Comparison of ENCODE assay signal across 11 cellular contexts in genomic region chr2:145066151-145066661, GRCh38.
DNase-seq lines count a peak whose midpoint lies in the region; ATAC-seq and TF ChIP-seq lines count a peak whose summit lies in the region.
"Had no signal": no experiment of that assay in that cellular context is flagged by ENCODE, and none has a peak within 500 bp of the region (broad histone marks: within the 10 kb centered on the region; RNA-seq: fewer than 3 reads in every experiment).

No MANE protein-coding gene starts in this region.

- H3K27ac ChIP-seq in caudate nucleus (ENCODE audit: low read depth, low read length), result peak overlapping the region; percentile 94
- H3K27ac ChIP-seq in parathyroid adenoma, result peak overlapping the region; percentile 32
- H3K27ac ChIP-seq in upper lobe of right lung, result peak overlapping the region; percentile 65

- H3K9me3 ChIP-seq in parathyroid adenoma (ENCODE audit: control insufficient read depth, low read length) (no peaks in the 10 kb centered on the region), upper lobe of right lung (no peaks in the 10 kb centered on the region)
- H3K9me3 ChIP-seq: mucosa of descending colon had no signal

- CTCF ChIA-PET in activated CD8-positive, alpha-beta T cell treated with anti-CD3 and anti-CD28 coated beads, Interleukin-2, amount 10 ng/mL, durations not matched to agents 7 days and 5 days (lab: Charles Lee), result no interaction called here

- H2AFZ ChIP-seq in parathyroid adenoma, result no peak overlapping the region

- intact Hi-C loops in left ventricle myocardium superior (cut with micrococcal nuclease), result no loop called here
- intact Hi-C loops in upper lobe of right lung (cut with DNase I), result no loop called here

- H3K9ac ChIP-seq in parathyroid adenoma, result no peak overlapping the region

- DNase-seq in caudate nucleus (lab: John Stamatoyannopoulos, UW) (peak in 3 of 61 donors; percentile 1 to 9 (median 4)), left ventricle myocardium superior (no peak), upper lobe of right lung (no peak), NOMO-1 (lab: John Stamatoyannopoulos, UW; ENCODE audit: unreplicated experiment in 2 of 2) (no peak)
- no peak for DNase-seq in activated CD8-positive, alpha-beta T cell treated with anti-CD3 and anti-CD28 coated beads, Interleukin-2, amount 10 ng/mL, durations not matched to agents 7 days and 5 days
- DNase-seq: activated CD4-positive, alpha-beta T cell treated with anti-CD3 and anti-CD28 coated beads for 1 hour; activated effector memory CD4-positive, alpha-beta T cell treated with Interleukin-2 at 50 U/mL for 16 hours; cerebellar nuclear complex had no signal

- H3K4me3 Mint-ChIP-seq in activated CD8-positive, alpha-beta T cell treated with anti-CD3 and anti-CD28 coated beads, Interleukin-2, amount 10 ng/mL, durations not matched to agents 7 days and 5 days, result no peak overlapping the region

- no peak overlapping the region for H3K4me2 ChIP-seq in parathyroid adenoma (ENCODE audit: low read length)

- no peaks in the 10 kb centered on the region for H3K9me3 Mint-ChIP-seq in activated CD8-positive, alpha-beta T cell treated with anti-CD3 and anti-CD28 coated beads, Interleukin-2, amount 10 ng/mL, durations not matched to agents 7 days and 5 days (ENCODE audit: insufficient read depth)

- POLR2A ChIA-PET in activated CD8-positive, alpha-beta T cell treated with anti-CD3 and anti-CD28 coated beads, Interleukin-2, amount 10 ng/mL, durations not matched to agents 7 days and 5 days (lab: Charles Lee), result no interaction called here

- no peaks in the 10 kb centered on the region for H3K79me2 ChIP-seq in parathyroid adenoma

- H3K4me1 ChIP-seq in parathyroid adenoma (no peaks in the 10 kb centered on the region), upper lobe of right lung (peaks cover 9% of the 10 kb centered on the region)

- ATAC-seq in left ventricle myocardium superior (peak; percentile 86), upper lobe of right lung (no peak), GM21529 (IDR thresholded peaks at IDR 0.05; ENCODE audit: unreplicated experiment) (no peak)
- ATAC-seq in activated CD8-positive, alpha-beta T cell treated with anti-CD3 and anti-CD28 coated beads, Interleukin-2, amount 10 ng/mL, durations not matched to agents 7 days and 5 days, result no peak
- ATAC-seq: mucosa of descending colon had no signal

- H3K36me3 Mint-ChIP-seq in activated CD8-positive, alpha-beta T cell treated with anti-CD3 and anti-CD28 coated beads, Interleukin-2, amount 10 ng/mL, durations not matched to agents 7 days and 5 days (ENCODE audit: low read depth), result no peaks in the 10 kb centered on the region

- no peak overlapping the region for H3K27ac Mint-ChIP-seq in activated CD8-positive, alpha-beta T cell treated with anti-CD3 and anti-CD28 coated beads, Interleukin-2, amount 10 ng/mL, durations not matched to agents 7 days and 5 days

- no peaks in the 10 kb centered on the region for H3K36me3 ChIP-seq in parathyroid adenoma (ENCODE audit: control insufficient read depth, insufficient read depth, low read length)
- no peaks in the 10 kb centered on the region for H3K36me3 ChIP-seq in upper lobe of right lung

- no peaks in the 10 kb centered on the region for H3K27me3 Mint-ChIP-seq in activated CD8-positive, alpha-beta T cell treated with anti-CD3 and anti-CD28 coated beads, Interleukin-2, amount 10 ng/mL, durations not matched to agents 7 days and 5 days (ENCODE audit: low read depth)

- TF ChIP-seq CTCF in parathyroid adenoma (IDR thresholded peaks at IDR 0.05), result no peak
- no peak for TF ChIP-seq CTCF in upper lobe of right lung (IDR thresholded peaks at IDR 0.05)

- H3K4me1 Mint-ChIP-seq in activated CD8-positive, alpha-beta T cell treated with anti-CD3 and anti-CD28 coated beads, Interleukin-2, amount 10 ng/mL, durations not matched to agents 7 days and 5 days (ENCODE audit: low read depth), result no peaks in the 10 kb centered on the region

- H3K27me3 ChIP-seq in parathyroid adenoma (ENCODE audit: control insufficient read depth, insufficient read depth, low read length) (no peaks in the 10 kb centered on the region), upper lobe of right lung (no peaks in the 10 kb centered on the region)

- H3K4me3 ChIP-seq in parathyroid adenoma (ENCODE audit: low read depth, low read length), result no peak overlapping the region
- H3K4me3 ChIP-seq in upper lobe of right lung, result no peak overlapping the region
- H3K4me3 ChIP-seq: mucosa of descending colon had no signal

Comparison
In these comparisons a context has a peak if more than half of its experiments do, and no peak if none do; other contexts are left out.
1. H3K27ac ChIP-seq: peak in every context shown above with its lines; median percentile 94 in caudate nucleus; 65 in upper lobe of right lung; 32 in parathyroid adenoma.